25 cellular contexts compared by ENCODE assay signal in genomic region chr10:3656214-3656613, GRCh38.
"Had no signal": no experiment of that assay in that cellular context is flagged by ENCODE, and none has a peak within 500 bp of the region (broad histone marks: within the 10 kb centered on the region; RNA-seq: fewer than 3 reads in every experiment).

No MANE protein-coding gene starts in this region.

- H3K27ac ChIP-seq: ascending aorta, cardiac muscle cell, parathyroid adenoma, psoas muscle, tibial nerve had no signal

- ATAC-seq: activated CD8-positive, alpha-beta memory T cell treated with anti-CD3 and anti-CD28 coated beads, Interleukin-2, amount 10 ng/mL, durations not matched to agents 7 days and 5 days; left lobe of liver; psoas muscle had no signal

- H3K27ac Mint-ChIP-seq: activated CD8-positive, alpha-beta memory T cell treated with anti-CD3 and anti-CD28 coated beads, Interleukin-2, amount 10 ng/mL, durations not matched to agents 7 days and 5 days; activated naive CD8-positive, alpha-beta T cell treated with anti-CD3 and anti-CD28 coated beads for 36 hours; endodermal cell; nephron; T-helper 2 cell treated with Interferon-gamma antibody and Interleukin-4, amounts not matched to agents 5 μg/mL and 100 μg/mL, for 36 hours had no signal

- H3K4me1 ChIP-seq: parathyroid adenoma, psoas muscle had no signal

- H3K4me3 Mint-ChIP-seq: activated CD8-positive, alpha-beta memory T cell treated with anti-CD3 and anti-CD28 coated beads, Interleukin-2, amount 10 ng/mL, durations not matched to agents 7 days and 5 days; activated CD8-positive, alpha-beta T cell treated with anti-CD3 and anti-CD28 coated beads, Interleukin-2, amount 10 ng/mL, durations not matched to agents 7 days and 5 days; activated naive CD8-positive, alpha-beta T cell treated with anti-CD3 and anti-CD28 coated beads for 36 hours; brain; endodermal cell; nephron; T-helper 2 cell treated with Interferon-gamma antibody and Interleukin-4, amounts not matched to agents 5 μg/mL and 100 μg/mL, for 36 hours had no signal

- H3K36me3 ChIP-seq: ascending aorta, cardiac muscle cell, tibial nerve had no signal

- H3K27me3 Mint-ChIP-seq: activated B cell treated with CpG ODN at 0.5 μM for 24 hours had no signal

- DNase-seq: activated B cell treated with CpG ODN at 0.5 μM for 24 hours; activated CD8-positive, alpha-beta T cell treated with anti-CD3 and anti-CD28 coated beads, Interleukin-2, amount 10 ng/mL, durations not matched to agents 7 days and 5 days; activated effector memory CD4-positive, alpha-beta T cell treated with Interleukin-2 at 50 U/mL for 16 hours; activated naive CD4-positive, alpha-beta T cell treated with Interleukin-2 at 50 U/mL for 16 hours; activated naive CD8-positive, alpha-beta T cell treated with anti-CD3 and anti-CD28 coated beads for 36 hours; cortex of kidney; endodermal cell; foreskin fibroblast; head of caudate nucleus; occipital lobe; psoas muscle; stimulated activated CD4-positive, alpha-beta T cell treated with anti-CD3 and anti-CD28 coated beads, Interleukin-15, amount 100 ng/mL, for 24 hours; stimulated activated CD4-positive, alpha-beta T cell treated with anti-CD3 and anti-CD28 coated beads, Interleukin-2, amount 100 ng/mL, for 24 hours; stimulated activated naive CD4-positive, alpha-beta T cell treated with Interleukin-2 at 50 U/mL for 16 hours; T-helper 1 cell had no signal

- H3K27me3 ChIP-seq: ascending aorta, cardiac muscle cell, tibial nerve had no signal

- H3K79me2 ChIP-seq: parathyroid adenoma had no signal

- H3K9me3 Mint-ChIP-seq: activated B cell treated with CpG ODN at 0.5 μM for 24 hours; T-helper 2 cell treated with Interferon-gamma antibody and Interleukin-4, amounts not matched to agents 5 μg/mL and 100 μg/mL, for 36 hours had no signal

- H3K4me3 ChIP-seq: ascending aorta, cardiac muscle cell, lung, psoas muscle, tibial nerve had no signal

- H3K9me3 ChIP-seq: ascending aorta, psoas muscle had no signal

- H3K36me3 Mint-ChIP-seq: activated naive CD8-positive, alpha-beta T cell treated with anti-CD3 and anti-CD28 coated beads for 36 hours; brain had no signal
